In the genomic region with DNA sequence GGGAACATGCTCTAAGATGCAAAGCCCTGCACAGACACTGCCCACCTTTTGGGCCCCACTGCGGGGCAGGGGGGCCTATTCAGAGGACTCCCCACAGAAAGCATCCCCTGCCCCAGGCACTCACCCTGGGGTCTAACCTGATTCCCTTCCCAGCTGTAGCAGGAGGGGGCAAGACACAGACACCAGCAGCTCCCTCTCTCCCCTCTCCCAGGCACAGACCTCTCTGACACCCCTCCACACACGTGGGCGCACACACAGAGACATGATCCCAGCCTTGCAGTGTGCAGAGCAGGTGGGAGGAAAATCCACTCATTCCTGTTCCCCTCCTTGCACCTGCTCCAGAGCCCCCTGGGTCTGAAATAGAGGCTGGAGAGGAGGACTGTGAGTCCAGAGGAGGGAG, we compare ENCODE assay signal across 16 cellular contexts. TPM values are rescaled to one million over a fixed set of nuclear protein-coding genes. Genes with fewer than 3 reads are reported as not detected.
DNase-seq lines count a peak whose midpoint lies in the region; ATAC-seq and TF ChIP-seq lines count a peak whose summit lies in the region.
"Had no signal": no experiment of that assay in that cellular context is flagged by ENCODE, and none has a peak within 500 bp of the region (broad histone marks: within the 10 kb centered on the region; RNA-seq: fewer than 3 reads in every experiment).

No MANE protein-coding gene starts in this region.

- in situ Hi-C loops in mammary epithelial cell (cut with MboI; ENCODE audit: low sequenced_read_pairs in 2 of 2) (no loop called here), GM13977 (cut with MboI; ENCODE audit: low pct_unique_long_range_greater_than_20kb, low sequenced_read_pairs, unreplicated experiment) (no loop called here)

- no peak overlapping the region for H3K9ac ChIP-seq in mammary epithelial cell (ENCODE audit: insufficient read depth, low read length)

- H3K79me2 ChIP-seq in mammary epithelial cell (ENCODE audit: insufficient read depth, low read length) = no peaks in the 10 kb centered on the region

- H3K36me3 ChIP-seq in breast epithelium (no peaks in the 10 kb centered on the region), mammary epithelial cell (ENCODE audit: insufficient read depth, low read length) (no peaks in the 10 kb centered on the region), ascending aorta (peaks cover 14 to 23% of the 10 kb centered on the region in 2 donors)
- H3K36me3 ChIP-seq: SJSA1 had no signal

- BruUV-seq in mammary epithelial cell (replicated peaks; lab: Mats Ljungman, UMichigan) = no TSS peak

- intact Hi-C loops in breast epithelium (cut with DNase I; ENCODE audit: low total_unique reads) = loop anchor here (5.0 kb wide), 1 partner anchor 200 kb away; no protein-coding TSS in a partner anchor
- intact Hi-C loops in mammary epithelial cell (cut with micrococcal nuclease) = no loop called here
- intact Hi-C loops in ascending aorta (cut with DNase I) = no loop called here
- intact Hi-C loops in sciatic nerve (cut with DNase I) = loop anchor here (5.0 kb wide), 2 partner anchors 40 to 205 kb away; no protein-coding TSS in a partner anchor

- no peak overlapping the region for H2AFZ ChIP-seq in mammary epithelial cell (ENCODE audit: low read depth, low read length)

- H3K4me2 ChIP-seq in mammary epithelial cell (ENCODE audit: insufficient read depth, low read depth, low read length) = no peak overlapping the region

- no peak overlapping the region for H3K4me3 ChIP-seq in breast epithelium
- H3K4me3 ChIP-seq in mammary epithelial cell (replicated peaks in 1 of 3; ENCODE audit: insufficient read depth in 1 of 3, low read depth in 2 of 3, low read length in 3 of 3) = no peak overlapping the region
- no peak overlapping the region for H3K4me3 ChIP-seq in ascending aorta
- H3K4me3 ChIP-seq: SJSA1 had no signal

- peaks cover 10 to 29% of the 10 kb centered on the region in 2 donors for H3K4me1 ChIP-seq in breast epithelium
- peaks cover 24% of the 10 kb centered on the region for H3K4me1 ChIP-seq in mammary epithelial cell (ENCODE audit: insufficient read depth, low read length)
- H3K4me1 ChIP-seq in ascending aorta = peaks cover 27 to 57% of the 10 kb centered on the region in 2 donors

- DNase-seq in breast epithelium (ENCODE audit: low spot score in 2 of 2) (peak in 1 of 2 donors; percentile 15), mammary epithelial cell (no peak), ascending aorta (ENCODE audit: low spot score in 2 of 2) (no peak), sciatic nerve (ENCODE audit: low spot score) (peak; percentile 41), iPS-NIHi7 (ENCODE audit: extremely low spot score) (no peak), HT-29 (ENCODE audit: low spot score) (no peak), GM13977 (ENCODE audit: low spot score) (no peak), NCI-H187 (lab: John Stamatoyannopoulos, UW) (no peak)
- DNase-seq: CD4-positive, alpha-beta memory T cell; GF-D8; NCI-H1417; NCI-H187 treated with DMSO at 0.1 percent for 48 hours; NCI-H226; NCI-H526 had no signal

- no peak for TF ChIP-seq POLR2A in breast epithelium (IDR thresholded peaks at IDR 0.05)

- dilution Hi-C loops in mammary epithelial cell (cut with HindIII; ENCODE audit: low sequenced_read_pairs) = no loop called here

- WGBS in mammary epithelial cell (ENCODE audit: low coverage, missing lambda C conversion rate) = 70% methylated on average over 3 of the region's 3 CpGs

- H3K27me3 ChIP-seq in breast epithelium (no peaks in the 10 kb centered on the region), mammary epithelial cell (ENCODE audit: insufficient read depth, low read length) (no peaks in the 10 kb centered on the region), ascending aorta (no peaks in the 10 kb centered on the region)
- H3K27me3 ChIP-seq: SJSA1 had no signal

- H3K9me3 ChIP-seq in breast epithelium = no peaks in the 10 kb centered on the region
- H3K9me3 ChIP-seq in mammary epithelial cell (replicated peaks; ENCODE audit: insufficient read depth, low read length) = no peaks in the 10 kb centered on the region
- no peaks in the 10 kb centered on the region for H3K9me3 ChIP-seq in ascending aorta
- H3K9me3 ChIP-seq: SJSA1 had no signal

- H3K27ac ChIP-seq in breast epithelium (peak overlapping the region; percentile 16 to 31), mammary epithelial cell (ENCODE audit: insufficient read depth, low read depth, low read length) (no peak overlapping the region), ascending aorta (peak overlapping the region; percentile 21 to 39)
- H3K27ac ChIP-seq: 22Rv1, SJSA1 had no signal

- CTCF ChIA-PET in mammary epithelial cell (lab: Charles Lee; ENCODE audit: low non-redundant PET) = interaction anchor here (0.6 kb wide), 1 partner anchor 93 kb away, joined by 3 read pairs; no protein-coding TSS in a partner anchor

- ATAC-seq in sciatic nerve = no peak

- H4K20me1 ChIP-seq in mammary epithelial cell (ENCODE audit: insufficient read depth, low read length) = no peaks in the 10 kb centered on the region

- TF ChIP-seq CTCF in breast epithelium (IDR thresholded peaks at IDR 0.05) (no peak), mammary epithelial cell (conservative IDR thresholded peaks at IDR 0.05 in 1 of 2, IDR thresholded peaks at IDR 0.05 in 1 of 2; ENCODE audit: extremely low read depth in 1 of 2, insufficient read depth in 1 of 2, low read depth in 1 of 2, low read length in 2 of 2) (no peak), ascending aorta (IDR thresholded peaks at IDR 0.05) (no peak), GM13977 (IDR thresholded peaks at IDR 0.05; ENCODE audit: extremely low read depth, insufficient read depth, missing control alignments) (no peak)

RNA-seq across cellular contexts. Expression of a gene that starts 10.7 kb away (rescaled TPM):
- total RNA-seq in breast epithelium = 100 to 1,000 TPM; 141 to 577 (median 154) TPM
- total RNA-seq in mammary epithelial cell = 10 to 100 TPM in 1 of 2 donors, under 1 TPM in 1; 0.80 to 20.0 TPM
- polyA plus RNA-seq in mammary epithelial cell = 0.46 TPM
- 11.9 TPM for polyA minus RNA-seq in mammary epithelial cell
- 1,334 TPM for total RNA-seq in ascending aorta
- 703 TPM for total RNA-seq in sciatic nerve
- total RNA-seq in HT-29 (2014; rRNA removed; shearing (Covaris generic)) = 8.9 and 13.8 TPM in 2 replicates
- polyA plus RNA-seq: CD4-positive, alpha-beta memory T cell had no signal

Comparison
In these comparisons a context has a peak if more than half of its experiments do, and no peak if none do; other contexts are left out.
1. intact Hi-C loops: an anchor here in breast epithelium (5.0 kb wide) and sciatic nerve (5.0 kb wide); none called in mammary epithelial cell and ascending aorta.